ENCODE assay signal across 1 cellular context in genomic region chr3:186594591-186595113, GRCh38.
A peak's percentile ranks its signal among the peaks of the same experiment; 100 is the strongest.
TF ChIP-seq lines count a peak whose summit lies in the region.

No MANE protein-coding gene starts in this region.

TF ChIP-seq in HepG2, 621 proteins besides CTCF, POLR2A, EP300 and RAD21 (continued from another document and continues in another):
- TF ChIP-seq PATZ1 (CRISPR knock-in tag; IDR thresholded peaks at IDR 0.05), result peak; percentile 41; the same call in 1 of the 2 replicates
- 0 out of 2 replicates have a peak, but pooled peaks have one; percentile 48 for TF ChIP-seq HDAC1 (CRISPR knock-in tag; IDR thresholded peaks at IDR 0.05)
- no peak for TF ChIP-seq ZNF276 (CRISPR knock-in tag; IDR thresholded peaks at IDR 0.05; ENCODE audit: low read depth)
- no peak for TF ChIP-seq ZNF281 (CRISPR knock-in tag; IDR thresholded peaks at IDR 0.05; ENCODE audit: borderline replicate concordance)
- TF ChIP-seq ZNF142 (CRISPR knock-in tag; IDR thresholded peaks at IDR 0.05), result no peak
- 0 out of 2 replicates have a peak, but pooled peaks have one; percentile 23 for TF ChIP-seq ZBTB33 (CRISPR knock-in tag; IDR thresholded peaks at IDR 0.05)
- peak; percentile 71; the same call in 1 of the 2 replicates for TF ChIP-seq ZBTB37 (CRISPR knock-in tag; IDR thresholded peaks at IDR 0.05)
- TF ChIP-seq ZBTB46 (CRISPR knock-in tag; IDR thresholded peaks at IDR 0.05; ENCODE audit: borderline replicate concordance), result no peak; the same call in 1 of the 2 replicates
- TF ChIP-seq ARID3A (IDR thresholded peaks at IDR 0.05; ENCODE audit: low read depth, low read length), result no peak
- TF ChIP-seq TOPORS (CRISPR knock-in tag; IDR thresholded peaks at IDR 0.05), result no peak
- 0 out of 2 replicates have a peak, but pooled peaks have one; percentile 8 for TF ChIP-seq ZNF264 (CRISPR knock-in tag; IDR thresholded peaks at IDR 0.05)
- no peak for TF ChIP-seq ATF5 (CRISPR knock-in tag; IDR thresholded peaks at IDR 0.05; ENCODE audit: low read depth)
- TF ChIP-seq IRF2 (CRISPR knock-in tag; IDR thresholded peaks at IDR 0.05), result no peak
- no peak for TF ChIP-seq ATRX (CRISPR knock-in tag; IDR thresholded peaks at IDR 0.05; ENCODE audit: borderline replicate concordance)
- TF ChIP-seq ZFY (CRISPR knock-in tag; IDR thresholded peaks at IDR 0.05), result peak; percentile 40; the same call in 1 of the 2 replicates
- TF ChIP-seq PCBP1 (IDR thresholded peaks at IDR 0.05; ENCODE audit: borderline replicate concordance, low read depth, low read length), result no peak
- TF ChIP-seq RBFOX2 (IDR thresholded peaks at IDR 0.05; ENCODE audit: low read depth, low read length), result peak; percentile 25; the same call in 1 of the 2 replicates
- TF ChIP-seq ZNF350 (CRISPR knock-in tag; IDR thresholded peaks at IDR 0.05; ENCODE audit: borderline replicate concordance, low read depth), result peak; percentile 42; the same call in 1 of the 2 replicates
- no peak for TF ChIP-seq ZNF512B (CRISPR knock-in tag; IDR thresholded peaks at IDR 0.05; ENCODE audit: borderline replicate concordance)
- no peak for TF ChIP-seq NFE2L1 (CRISPR knock-in tag; IDR thresholded peaks at IDR 0.05; ENCODE audit: borderline replicate concordance)
- TF ChIP-seq LBX2 (CRISPR knock-in tag; IDR thresholded peaks at IDR 0.05; ENCODE audit: borderline replicate concordance), result no peak
- peak; percentile 3; the same call in 1 of the 2 replicates for TF ChIP-seq RARA (CRISPR knock-in tag; IDR thresholded peaks at IDR 0.05)
